Comparison of ENCODE assay signal across 9 cellular contexts in genomic region chr19:18967358-18968146, GRCh38. TPM values are rescaled to one million over a fixed set of nuclear protein-coding genes. Genes with fewer than 3 reads are reported as not detected.
DNase-seq lines count a peak whose midpoint lies in the region; ATAC-seq, FAIRE-seq and TF ChIP-seq lines count a peak whose summit lies in the region.
"Had no signal": no experiment of that assay in that cellular context is flagged by ENCODE, and none has a peak within 500 bp of the region (broad histone marks: within the 10 kb centered on the region; RNA-seq: fewer than 3 reads in every experiment).

No MANE protein-coding gene starts in this region.

- peak overlapping the region; percentile 67 to 92 (median 84) for H3K4me2 ChIP-seq in BLaER1 treated with 17β-estradiol and CSF1 and Interleukin-3, amounts not matched to agents 10 nM and 100 nM

- H3K36me3 Mint-ChIP-seq in nephron progenitor cell (ENCODE audit: low read depth) = no peaks in the 10 kb centered on the region
- no peaks in the 10 kb centered on the region for H3K36me3 Mint-ChIP-seq in type B pancreatic cell

- TF ChIP-seq EP300 in esophagus muscularis mucosa (IDR thresholded peaks at IDR 0.05) = no peak

- FAIRE-seq in RCC 7860 (lab: Jason Lieb, UNC) = peak; percentile 63

- no peak overlapping the region for H3K27ac Mint-ChIP-seq in nephron progenitor cell
- no peak overlapping the region for H3K27ac Mint-ChIP-seq in type B pancreatic cell

- no peaks in the 10 kb centered on the region for H3K27me3 ChIP-seq in BLaER1 treated with 17β-estradiol and CSF1 and Interleukin-3, amounts not matched to agents 10 nM and 100 nM
- peaks cover 0 to 14% (median 0%) of the 10 kb centered on the region in 4 donors for H3K27me3 ChIP-seq in esophagus muscularis mucosa

- H3K4me1 Mint-ChIP-seq in nephron progenitor cell = peaks cover 16% of the 10 kb centered on the region
- H3K4me1 Mint-ChIP-seq in type B pancreatic cell (ENCODE audit: unreplicated experiment) = no peaks in the 10 kb centered on the region
- H3K4me1 Mint-ChIP-seq: central memory CD8-positive, alpha-beta T cell had no signal

- TF ChIP-seq CTCF in esophagus muscularis mucosa (IDR thresholded peaks at IDR 0.05) (no peak), nephron progenitor cell (IDR thresholded peaks at IDR 0.05) (no peak), type B pancreatic cell (conservative IDR thresholded peaks at IDR 0.05) (no peak)

- peaks cover 4% of the 10 kb centered on the region for H3K9me3 Mint-ChIP-seq in nephron progenitor cell
- no peaks in the 10 kb centered on the region for H3K9me3 Mint-ChIP-seq in type B pancreatic cell
- H3K9me3 Mint-ChIP-seq: central memory CD8-positive, alpha-beta T cell had no signal

- no peak for ATAC-seq in GM21737 (IDR thresholded peaks at IDR 0.05; ENCODE audit: unreplicated experiment)

- H3K9me3 ChIP-seq in BLaER1 treated with 17β-estradiol and CSF1 and Interleukin-3, amounts not matched to agents 10 nM and 100 nM (replicated peaks in 1 of 11) = peaks cover 0 to 10% (median 0%) of the 10 kb centered on the region in 11 experiments; a peak in 5 of 22 replicates
- H3K9me3 ChIP-seq in esophagus muscularis mucosa = no peaks in the 10 kb centered on the region

- H3K36me3 ChIP-seq in BLaER1 treated with 17β-estradiol and CSF1 and Interleukin-3, amounts not matched to agents 10 nM and 100 nM = no peaks in the 10 kb centered on the region
- no peaks in the 10 kb centered on the region for H3K36me3 ChIP-seq in esophagus muscularis mucosa

- no peaks in the 10 kb centered on the region for H4K20me1 ChIP-seq in BLaER1 treated with 17β-estradiol and CSF1 and Interleukin-3, amounts not matched to agents 10 nM and 100 nM

- DNase-seq in RCC 7860 (ENCODE audit: low spot score) (peak; percentile 73), esophagus muscularis mucosa (ENCODE audit: extremely low spot score) (no peak), nephron progenitor cell (peak; percentile 12), type B pancreatic cell (ENCODE audit: extremely low spot score, unreplicated experiment) (no peak), germinal center (ENCODE audit: low spot score) (no peak), NCI-H345 (lab: John Stamatoyannopoulos, UW) (no peak)

- H3K27me3 Mint-ChIP-seq in nephron progenitor cell (ENCODE audit: low read depth, poor library complexity) (peaks cover 23% of the 10 kb centered on the region), type B pancreatic cell (peaks cover 9% of the 10 kb centered on the region)

- H3K4me3 Mint-ChIP-seq in nephron progenitor cell (no peak overlapping the region), type B pancreatic cell (no peak overlapping the region)
- H3K4me3 Mint-ChIP-seq: central memory CD8-positive, alpha-beta T cell had no signal

- peak overlapping the region; percentile 63 to 85 (median 77) for H3K9ac ChIP-seq in BLaER1 treated with 17β-estradiol and CSF1 and Interleukin-3, amounts not matched to agents 10 nM and 100 nM

- H3K4me3 ChIP-seq in BLaER1 treated with 17β-estradiol and CSF1 and Interleukin-3, amounts not matched to agents 10 nM and 100 nM = peak overlapping the region in 6 of 10 experiments; percentile 17 to 35 (median 30); a peak in 11 of 20 replicates
- no peak overlapping the region for H3K4me3 ChIP-seq in esophagus muscularis mucosa

- H3K27ac ChIP-seq in BLaER1 treated with 17β-estradiol and CSF1 and Interleukin-3, amounts not matched to agents 10 nM and 100 nM = peak overlapping the region; percentile 82 to 96 (median 89)
- peak overlapping the region; percentile 53 to 62 (median 56) for H3K27ac ChIP-seq in esophagus muscularis mucosa (replicated peaks in 1 of 4)

- intact Hi-C loops in esophagus muscularis mucosa (cut with DNase I) = no loop called here

- H3K4me1 ChIP-seq in BLaER1 treated with 17β-estradiol and CSF1 and Interleukin-3, amounts not matched to agents 10 nM and 100 nM = peaks cover 35 to 86% (median 69%) of the 10 kb centered on the region in 10 experiments
- H3K4me1 ChIP-seq in esophagus muscularis mucosa = peaks cover 11 to 22% (median 17%) of the 10 kb centered on the region in 4 donors

- no peak for TF ChIP-seq POLR2A in esophagus muscularis mucosa (IDR thresholded peaks at IDR 0.05; ENCODE audit: low read depth)

- WGBS in esophagus muscularis mucosa = 43% methylated on average over 11 of the region's 11 CpGs

RNA-seq across cellular contexts. Expression of gene HOMER3, which starts 26.5 kb away (rescaled TPM):
- total RNA-seq in esophagus muscularis mucosa (10 to 100 TPM; 26.7 to 47.8 (median 39.1) TPM), type B pancreatic cell (ENCODE audit: low replicate concordance) (20.8 and 38.6 TPM in 2 replicates)

RNA-seq across cellular contexts. Expression of gene DDX49, which starts 48.0 kb away (rescaled TPM):
- total RNA-seq in esophagus muscularis mucosa (10 to 100 TPM; 38.4 to 42.6 (median 41.7) TPM), type B pancreatic cell (ENCODE audit: low replicate concordance) (58.3 and 58.5 TPM in 2 replicates)

RNA-seq across cellular contexts. Expression of gene COPE, which starts 48.4 kb away (rescaled TPM):
- 100 to 1,000 TPM; 173 to 231 (median 210) TPM for total RNA-seq in esophagus muscularis mucosa
- total RNA-seq in type B pancreatic cell (ENCODE audit: low replicate concordance) = 171 and 213 TPM in 2 replicates

Comparison
In these comparisons a context has a peak if more than half of its experiments do, and no peak if none do; other contexts are left out.
1. H3K4me3 ChIP-seq: peak in BLaER1 treated with 17β-estradiol and CSF1 and Interleukin-3, amounts not matched to agents 10 nM and 100 nM (6 of 10); none in esophagus muscularis mucosa (0 of 4).
2. DNase-seq: peak in RCC 7860 (single experiment) and nephron progenitor cell (single experiment); none in esophagus muscularis mucosa (single experiment), type B pancreatic cell (single experiment), germinal center (single experiment) and NCI-H345 (single experiment).